ENCODE assay signal across 29 cellular contexts in genomic region chr4:183132081-183132480, GRCh38.
"Had no signal": no experiment of that assay in that cellular context is flagged by ENCODE, and none has a peak within 500 bp of the region (broad histone marks: within the 10 kb centered on the region; RNA-seq: fewer than 3 reads in every experiment).

No MANE protein-coding gene starts in this region.

- ATAC-seq: naive thymus-derived CD4-positive, alpha-beta T cell; natural killer cell; pancreas; psoas muscle; right cardiac atrium; right lobe of liver; stimulated activated memory B cell treated with anti-CD40 and anti-IgM and Interleukin-4, amounts not matched to agents 10 μg/mL and 1 μg/mL and 100 μg/mL, for 72 hours; stimulated activated naive CD8-positive, alpha-beta T cell treated with anti-CD3 and anti-CD28 coated beads, Interleukin-15, amount 100 ng/mL, for 72 hours; stimulated activated naive CD8-positive, alpha-beta T cell treated with anti-CD3 and anti-CD28 coated beads, Interleukin-15, Interleukin-2, amounts not matched to agents 100 U/mL and 50 U/mL, for 24 hours; upper lobe of right lung had no signal

- H3K4me1 Mint-ChIP-seq: natural killer cell; stimulated activated memory B cell treated with anti-CD40 and anti-IgM and Interleukin-4, amounts not matched to agents 10 μg/mL and 1 μg/mL and 100 μg/mL, for 72 hours; stimulated activated naive CD8-positive, alpha-beta T cell treated with anti-CD3 and anti-CD28 coated beads, Interleukin-15, amount 100 ng/mL, for 72 hours had no signal

- H3K27ac Mint-ChIP-seq: naive thymus-derived CD4-positive, alpha-beta T cell; natural killer cell; nephron; progenitor cell of endocrine pancreas; stimulated activated memory B cell treated with anti-CD40 and anti-IgM and Interleukin-4, amounts not matched to agents 10 μg/mL and 1 μg/mL and 100 μg/mL, for 72 hours; stimulated activated naive CD8-positive, alpha-beta T cell treated with anti-CD3 and anti-CD28 coated beads, Interleukin-15, amount 100 ng/mL, for 72 hours; type B pancreatic cell had no signal

- H3K9me3 ChIP-seq: neutrophil, pancreas, psoas muscle, right lobe of liver, sigmoid colon, suprapubic skin, testis, tibial artery, transverse colon, upper lobe of right lung, uterus had no signal

- H3K9me3 Mint-ChIP-seq: naive thymus-derived CD4-positive, alpha-beta T cell; natural killer cell; nephron; stimulated activated memory B cell treated with anti-CD40 and anti-IgM and Interleukin-4, amounts not matched to agents 10 μg/mL and 1 μg/mL and 100 μg/mL, for 72 hours; stimulated activated naive CD8-positive, alpha-beta T cell treated with anti-CD3 and anti-CD28 coated beads, Interleukin-15, amount 100 ng/mL, for 72 hours; type B pancreatic cell had no signal

- H3K27ac ChIP-seq: neutrophil, pancreas, psoas muscle, right lobe of liver, sigmoid colon, suprapubic skin, testis, tibial artery, transverse colon, upper lobe of right lung, uterus had no signal

- H3K27me3 ChIP-seq: neutrophil, pancreas, right lobe of liver, sigmoid colon, suprapubic skin, testis, tibial artery, transverse colon, upper lobe of right lung, uterus had no signal

- DNase-seq: naive thymus-derived CD4-positive, alpha-beta T cell; natural killer cell; nucleus accumbens; pancreas; posterior cingulate gyrus; psoas muscle; right cardiac atrium; right lobe of liver; sigmoid colon; small intestine; stimulated activated CD4-positive, alpha-beta T cell treated with anti-CD3 and anti-CD28 coated beads, Interleukin-15, amount 100 ng/mL, for 24 hours; stimulated activated CD4-positive, alpha-beta T cell treated with anti-CD3 and anti-CD28 coated beads, Interleukin-4, amount 100 ng/mL, for 1 hour; stimulated activated CD4-positive, alpha-beta T cell treated with anti-CD3 and anti-CD28 coated beads, Interleukin-4, amount 100 ng/mL, for 4 hours; stimulated activated CD8-positive, alpha-beta memory T cell treated with anti-CD3 and anti-CD28 coated beads, Interleukin-4, amount 100 ng/mL, for 48 hours; stimulated activated naive CD4-positive, alpha-beta T cell; stimulated activated naive CD8-positive, alpha-beta T cell treated with anti-CD3 and anti-CD28 coated beads, Interleukin-15, amount 100 ng/mL, for 72 hours; stimulated activated naive CD8-positive, alpha-beta T cell treated with anti-CD3 and anti-CD28 coated beads, Interleukin-15, Interleukin-2, amounts not matched to agents 100 U/mL and 50 U/mL, for 24 hours; substantia nigra; testis; tibial artery; transverse colon; upper lobe of right lung; uterus had no signal

- H3K4me3 Mint-ChIP-seq: naive thymus-derived CD4-positive, alpha-beta T cell; natural killer cell; nephron; stimulated activated memory B cell treated with anti-CD40 and anti-IgM and Interleukin-4, amounts not matched to agents 10 μg/mL and 1 μg/mL and 100 μg/mL, for 72 hours; stimulated activated naive CD8-positive, alpha-beta T cell treated with anti-CD3 and anti-CD28 coated beads, Interleukin-15, amount 100 ng/mL, for 72 hours; type B pancreatic cell had no signal

- H3K36me3 Mint-ChIP-seq: natural killer cell; stimulated activated memory B cell treated with anti-CD40 and anti-IgM and Interleukin-4, amounts not matched to agents 10 μg/mL and 1 μg/mL and 100 μg/mL, for 72 hours; type B pancreatic cell had no signal

- H3K4me1 ChIP-seq: psoas muscle, upper lobe of right lung, uterus had no signal

- H3K36me3 ChIP-seq: neutrophil, pancreas, right lobe of liver, sigmoid colon, suprapubic skin, tibial artery, transverse colon, upper lobe of right lung, uterus had no signal

- H3K27me3 Mint-ChIP-seq: progenitor cell of endocrine pancreas, type B pancreatic cell had no signal

- H3K4me3 ChIP-seq: pancreas, psoas muscle, right lobe of liver, sigmoid colon, suprapubic skin, testis, tibial artery, transverse colon, upper lobe of right lung, uterus had no signal
